Comparison of ENCODE assay signal across 25 cellular contexts in genomic region chr6:1957746-1958145, GRCh38.
DNase-seq lines count a peak whose midpoint lies in the region; ATAC-seq, FAIRE-seq and TF ChIP-seq lines count a peak whose summit lies in the region.
"Had no signal": no experiment of that assay in that cellular context is flagged by ENCODE, and none has a peak within 500 bp of the region (broad histone marks: within the 10 kb centered on the region; RNA-seq: fewer than 3 reads in every experiment).

No MANE protein-coding gene starts in this region.

- no peaks in the 10 kb centered on the region for H3K9me3 ChIP-seq in HepG2 (ENCODE audit: low read length)
- no peaks in the 10 kb centered on the region for H3K9me3 ChIP-seq in right lobe of liver
- no peaks in the 10 kb centered on the region for H3K9me3 ChIP-seq in HEK293 (ENCODE audit: control insufficient read depth, insufficient read depth, low read depth, low read length)
- H3K9me3 ChIP-seq: BE2C, BLaER1 had no signal

- WGBS in HepG2 (ENCODE audit: low lambda C conversion rate), result 92% methylated on average over 5 of the region's 5 CpGs
- 80% methylated on average over 5 of the region's 5 CpGs for WGBS in right lobe of liver (ENCODE audit: insufficient coverage, low coverage, low lambda C conversion rate, missing lambda C conversion rate)

- TF ChIP-seq EP300 in HepG2 (IDR thresholded peaks at IDR 0.05; ENCODE audit: low read depth in 2 of 2, low read length in 2 of 2) (no peak), HepG2 (CRISPR knock-in tag; IDR thresholded peaks at IDR 0.05; ENCODE audit: borderline replicate concordance) (no peak)

- no peak overlapping the region for H2AFZ ChIP-seq in HepG2 (ENCODE audit: low read length)

- H3K27ac ChIP-seq in HepG2 (ENCODE audit: extremely low read length, insufficient read depth, low read length), result no peak overlapping the region
- no peak overlapping the region for H3K27ac ChIP-seq in right lobe of liver
- H3K27ac ChIP-seq in HEK293 (ENCODE audit: extremely low read depth, low read depth, low read length), result no peak overlapping the region
- peak overlapping the region; percentile 46 for H3K27ac ChIP-seq in foreskin keratinocyte
- H3K27ac ChIP-seq: BLaER1 had no signal

- DNase-seq in HepG2 (ENCODE audit: low spot score), result no peak
- no peak for DNase-seq in right lobe of liver
- DNase-seq in foreskin keratinocyte, result no peak
- DNase-seq in dedifferentiated amniotic fluid mesenchymal stem cell (ENCODE audit: extremely low spot score), result no peak
- DNase-seq in NCI-H146 (lab: John Stamatoyannopoulos, UW), result no peak
- DNase-seq: 8988T; ACHN; BE2C; C1 segment of cervical spinal cord; CD4-positive, alpha-beta memory T cell; CD4-positive, CD25-positive, alpha-beta regulatory T cell; CD8-positive, alpha-beta memory T cell; COR-L47; DMS 273 treated with DMSO at 0.1 percent for 48 hours; DMS153; DMS53; DMS79; GF-D8 had no signal

- no peak overlapping the region for H3K9ac ChIP-seq in HepG2 (ENCODE audit: insufficient read depth, low read depth, low read length)
- H3K9ac ChIP-seq: BLaER1 had no signal

- peaks cover 12 to 58% of the 10 kb centered on the region in 2 experiments for H3K36me3 ChIP-seq in HepG2 (replicated peaks in 1 of 2; ENCODE audit: control insufficient read depth in 1 of 2, insufficient read depth in 2 of 2, low read length in 2 of 2)
- no peaks in the 10 kb centered on the region for H3K36me3 ChIP-seq in right lobe of liver
- no peaks in the 10 kb centered on the region; a peak in 1 of 3 replicates for H3K36me3 ChIP-seq in HEK293 (ENCODE audit: control insufficient read depth in 2 of 2, insufficient read depth in 1 of 2, low read length in 2 of 2)
- H3K36me3 ChIP-seq: BE2C had no signal

- CTCF ChIA-PET in HepG2 (lab: Yijun Ruan, JAX; ENCODE audit: low intra/inter-chr PET ratio, low total read pairs) (no interaction called here), HEK293 (lab: Yijun Ruan, JAX) (no interaction called here)

- no peaks in the 10 kb centered on the region for H4K20me1 ChIP-seq in HepG2 (ENCODE audit: insufficient read depth, low read length)
- H4K20me1 ChIP-seq: BLaER1 had no signal

- BruUV-seq in HepG2 (replicated peaks; lab: Mats Ljungman, UMichigan), result TSS peak; percentile 7

- FAIRE-seq in HepG2 (lab: Jason Lieb, UNC), result no peak
- FAIRE-seq: A204.1, G401.6, GM12891, GM19239 had no signal

- ATAC-seq in HepG2 (no peak), right lobe of liver (no peak), foreskin keratinocyte (no peak), HG03442 (IDR thresholded peaks at IDR 0.05; ENCODE audit: unreplicated experiment) (no peak)

- in situ Hi-C loops in HepG2 (cut with HindIII; ENCODE audit: extremely low pct_ligation_motif_present, low pct_unique_long_range_greater_than_20kb), result no loop called here

- H3K4me1 ChIP-seq in HepG2 (ENCODE audit: insufficient read depth, low read length) (no peaks in the 10 kb centered on the region), right lobe of liver (no peaks in the 10 kb centered on the region), HEK293 (ENCODE audit: control insufficient read depth, insufficient read depth, low read length) (peaks cover 13% of the 10 kb centered on the region), foreskin keratinocyte (no peaks in the 10 kb centered on the region)
- H3K4me1 ChIP-seq: BE2C, BLaER1 had no signal

- TF ChIP-seq CTCF in HepG2 (CRISPR knock-in tag; IDR thresholded peaks at IDR 0.05), result no peak
- TF ChIP-seq CTCF in right lobe of liver (IDR thresholded peaks at IDR 0.05), result no peak
- no peak for TF ChIP-seq CTCF in HEK293 (tag by site-specific recombination; IDR thresholded peaks at IDR 0.05)
- TF ChIP-seq CTCF in foreskin keratinocyte (conservative IDR thresholded peaks at IDR 0.05), result no peak

- H3K4me3 ChIP-seq in HepG2 (replicated peaks in 1 of 3; ENCODE audit: insufficient read depth in 1 of 3, low read depth in 2 of 3, low read length in 3 of 3), result no peak overlapping the region
- no peak overlapping the region for H3K4me3 ChIP-seq in right lobe of liver
- H3K4me3 ChIP-seq in HEK293 (ENCODE audit: low read depth, low read length), result no peak overlapping the region
- H3K4me3 ChIP-seq: BLaER1 had no signal

- no peaks in the 10 kb centered on the region for H3K79me2 ChIP-seq in HepG2 (ENCODE audit: insufficient read depth, low read length)

- H3K27me3 ChIP-seq in HepG2 (ENCODE audit: control insufficient read depth in 1 of 2, insufficient read depth in 2 of 2, low read length in 2 of 2) (no peaks in the 10 kb centered on the region), right lobe of liver (no peaks in the 10 kb centered on the region), foreskin keratinocyte (no peaks in the 10 kb centered on the region)
- H3K27me3 ChIP-seq: BE2C, BLaER1 had no signal

- POLR2A ChIA-PET in HepG2 (lab: Yijun Ruan, JAX), result no interaction called here
- POLR2A ChIA-PET in HEK293 (lab: Yijun Ruan, JAX), result no interaction called here

- H3K4me2 ChIP-seq in HepG2 (ENCODE audit: low read depth, low read length), result no peak overlapping the region
- H3K4me2 ChIP-seq: BLaER1 had no signal

- no peak for TF ChIP-seq RAD21 in HepG2 (CRISPR knock-in tag; IDR thresholded peaks at IDR 0.05)

- intact Hi-C loops in HepG2 (cut with micrococcal nuclease; ENCODE audit: unreplicated experiment), result loop anchor here (10.0 kb wide), 1 partner anchor 397 kb away; no protein-coding TSS in a partner anchor
- intact Hi-C loops in right lobe of liver (cut with DNase I), result no loop called here

- TF ChIP-seq POLR2A in HepG2 (IDR thresholded peaks at IDR 0.05; ENCODE audit: insufficient read depth in 1 of 2, low read depth in 2 of 2, low read length in 2 of 2), result no peak
- no peak for TF ChIP-seq POLR2A in right lobe of liver (IDR thresholded peaks at IDR 0.05)

TF ChIP-seq in HepG2, 621 proteins besides CTCF, POLR2A, EP300 and RAD21:
- TF ChIP-seq ZNF121 (CRISPR knock-in tag; IDR thresholded peaks at IDR 0.05), result peak; percentile 67
- no peak for TF ChIP-seq NBN (conservative IDR thresholded peaks at IDR 0.05)
TF ChIP-seq in HepG2: peak in this region for 1.

TF ChIP-seq in HEK293, 187 proteins besides CTCF, POLR2A, EP300 and RAD21:
- TF ChIP-seq ZNF548 (tag by site-specific recombination; IDR thresholded peaks at IDR 0.05) (no peak), ZNF121 (tag by site-specific recombination; IDR thresholded peaks at IDR 0.05) (peak; percentile 97), ZNF433 (tag by site-specific recombination; IDR thresholded peaks at IDR 0.05; ENCODE audit: low read depth) (no peak), ZNF521 (tag by site-specific recombination; IDR thresholded peaks at IDR 0.05) (no peak), ZNF335 (tag by site-specific recombination; conservative IDR thresholded peaks at IDR 0.05) (no peak), KLF1 (tag by site-specific recombination; IDR thresholded peaks at IDR 0.05) (no peak), GFI1B (tag by site-specific recombination; IDR thresholded peaks at IDR 0.05) (no peak), PRDM10 (tag by site-specific recombination; IDR thresholded peaks at IDR 0.05) (no peak)

Comparison
In these comparisons a context has a peak if more than half of its experiments do, and no peak if none do; other contexts are left out.
1. Of the 63 proteins assayed by ChIP-seq in both HepG2 and HEK293: peak only in HepG2: none; only in HEK293: none; in both: ZNF121; in neither: 62.